Comparison of ENCODE assay signal across 8 cellular contexts in the genomic region with DNA sequence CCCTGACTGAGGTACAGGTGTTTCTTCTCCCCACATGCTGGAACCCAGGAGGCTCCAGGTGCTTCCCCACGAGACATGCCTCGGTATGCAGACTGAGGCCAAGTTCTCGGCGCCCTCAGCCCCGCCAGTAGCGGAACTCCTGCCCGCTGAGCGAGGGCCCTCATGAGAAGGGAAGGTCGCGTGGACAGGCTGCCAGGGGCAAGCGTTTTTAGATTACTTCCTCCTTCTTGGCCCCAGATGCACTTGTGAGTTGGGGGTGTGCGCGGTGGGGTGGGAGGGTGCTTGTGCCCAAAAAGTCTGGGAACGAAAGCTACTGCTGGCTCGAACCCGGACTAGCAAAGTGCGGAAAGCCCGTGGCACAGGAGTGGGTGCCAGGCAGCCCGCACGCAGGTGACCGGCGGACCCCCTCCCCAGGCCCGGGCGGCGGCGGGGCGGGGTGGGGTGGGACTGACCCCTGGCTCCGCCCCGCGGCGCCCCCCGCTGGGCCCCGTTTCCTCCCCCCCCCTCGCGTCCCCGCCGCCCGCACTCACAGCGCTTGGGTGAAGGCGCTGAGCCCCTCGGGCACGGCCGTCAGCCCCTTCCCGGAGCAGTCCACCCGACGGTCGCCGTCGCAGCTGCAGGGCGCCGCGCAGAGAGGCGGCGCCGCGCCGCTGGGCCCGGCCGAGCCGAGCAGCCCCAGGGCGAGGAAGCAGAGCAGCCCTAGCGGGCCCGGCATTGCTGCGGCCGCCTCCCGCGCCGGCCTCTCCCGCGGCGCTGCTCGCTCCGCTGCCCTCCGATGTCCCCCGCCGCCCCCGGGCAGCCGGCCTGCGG. TPM values are rescaled to one million over a fixed set of nuclear protein-coding genes. Genes with fewer than 3 reads are reported as not detected.
DNase-seq lines count a peak whose midpoint lies in the region; ATAC-seq and TF ChIP-seq lines count a peak whose summit lies in the region.

No MANE protein-coding gene starts in this region.

- H3K27ac ChIP-seq in left ventricle myocardium inferior (replicated peaks): peak overlapping the region; percentile 96

- peak overlapping the region; percentile 88 for H3K9ac ChIP-seq in adipocyte (ENCODE audit: low read length)

- peak; percentile 48 for ATAC-seq in HG02678 (IDR thresholded peaks at IDR 0.05; ENCODE audit: unreplicated experiment)

- peak; percentile 15 for DNase-seq in activated CD4-positive, alpha-beta T cell treated with anti-CD3 and anti-CD28 coated beads for 48 hours
- DNase-seq in activated CD4-positive, alpha-beta T cell treated with anti-CD3 and anti-CD28 coated beads for 1 hour: no peak
- DNase-seq in NCI-H774 (lab: John Stamatoyannopoulos, UW): peak; percentile 53
- peak; percentile 59 for DNase-seq in adipocyte (ENCODE audit: low read depth)
- peak; percentile 38 for DNase-seq in left ventricle myocardium inferior
- DNase-seq in posterior cingulate gyrus: peak in 9 of 10 donors; percentile 11 to 89 (median 30)
- no peak for DNase-seq in cortex of kidney (lab: John Stamatoyannopoulos, UW)

- H3K27me3 ChIP-seq in adipocyte (replicated peaks; ENCODE audit: control insufficient read depth, insufficient read depth, low read length): no peaks in the 10 kb centered on the region
- no peaks in the 10 kb centered on the region for H3K27me3 ChIP-seq in left ventricle myocardium inferior (ENCODE audit: low read depth)

- H3K9me3 ChIP-seq in adipocyte (ENCODE audit: control insufficient read depth, low read length): no peaks in the 10 kb centered on the region
- no peaks in the 10 kb centered on the region for H3K9me3 ChIP-seq in left ventricle myocardium inferior (replicated peaks)

- H3K4me3 ChIP-seq in adipocyte (ENCODE audit: low read length) (peak overlapping the region; percentile 92), left ventricle myocardium inferior (peak overlapping the region; percentile 85)

- no peak for TF ChIP-seq CTCF in left ventricle myocardium inferior (IDR thresholded peaks at IDR 0.05; ENCODE audit: borderline replicate concordance)

- intact Hi-C loops in left ventricle myocardium inferior (cut with micrococcal nuclease) (no loop called here), posterior cingulate gyrus (cut with DNase I) (loop anchor here (5.0 kb wide), 1 partner anchor 109 kb away; the partner anchor contains the start of gene CCDC34)

- peaks cover 36% of the 10 kb centered on the region for H3K4me1 ChIP-seq in adipocyte (ENCODE audit: control insufficient read depth, insufficient read depth, low read length)
- peaks cover 43% of the 10 kb centered on the region for H3K4me1 ChIP-seq in left ventricle myocardium inferior

- H3K36me3 ChIP-seq in adipocyte (ENCODE audit: control insufficient read depth, insufficient read depth, low read length, severe bottlenecking): no peaks in the 10 kb centered on the region
- no peaks in the 10 kb centered on the region for H3K36me3 ChIP-seq in left ventricle myocardium inferior

RNA-seq across cellular contexts. Expression of gene LGR4, which starts 0.8 kb away (rescaled TPM):
- total RNA-seq in left ventricle myocardium inferior: 13.0 TPM

RNA-seq across cellular contexts. Expression of gene LIN7C, which starts 34.8 kb away (rescaled TPM):
- total RNA-seq in left ventricle myocardium inferior: 15.5 TPM

Comparison
In these comparisons a context has a peak if more than half of its experiments do, and no peak if none do; other contexts are left out.
1. DNase-seq: peak in activated CD4-positive, alpha-beta T cell treated with anti-CD3 and anti-CD28 coated beads for 48 hours (single experiment), NCI-H774 (single experiment), adipocyte (single experiment), left ventricle myocardium inferior (single experiment) and posterior cingulate gyrus (9 of 10); none in activated CD4-positive, alpha-beta T cell treated with anti-CD3 and anti-CD28 coated beads for 1 hour (single experiment) and cortex of kidney (single experiment).